Comparison of ENCODE assay signal across 14 cellular contexts in the genomic region with DNA sequence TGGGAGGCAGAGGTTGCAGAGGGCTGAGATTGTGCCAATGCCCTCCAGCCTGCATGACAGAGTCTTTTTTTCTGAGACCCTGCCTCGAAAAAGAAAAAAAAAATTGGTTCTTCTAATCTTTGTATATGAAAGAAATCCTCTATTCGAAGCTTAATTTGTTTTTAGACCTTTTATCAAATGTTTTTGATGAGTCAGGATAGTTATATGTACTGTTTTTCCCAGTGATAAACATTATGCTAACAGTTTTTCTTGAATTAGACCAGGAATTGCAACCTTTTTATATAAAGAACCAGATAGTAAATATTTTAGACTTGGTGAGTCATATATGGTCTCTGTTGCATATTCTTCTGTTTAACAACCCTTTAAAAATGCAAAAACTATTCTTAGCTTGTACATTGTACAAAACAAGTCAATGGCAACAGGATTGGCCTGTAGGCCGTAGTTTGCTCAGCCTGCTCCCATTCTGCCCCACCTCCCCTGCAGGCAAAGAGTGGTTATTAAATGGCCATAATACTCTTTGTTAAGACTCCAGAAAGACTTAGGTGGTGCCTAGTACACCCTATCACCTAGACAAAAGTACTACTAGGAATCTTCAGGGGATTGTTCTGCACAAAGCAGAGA. TPM values are rescaled to one million over a fixed set of nuclear protein-coding genes. Genes with fewer than 3 reads are reported as not detected.
DNase-seq lines count a peak whose midpoint lies in the region; TF ChIP-seq lines count a peak whose summit lies in the region.
"Had no signal": no experiment of that assay in that cellular context is flagged by ENCODE, and none has a peak within 500 bp of the region (broad histone marks: within the 10 kb centered on the region; RNA-seq: fewer than 3 reads in every experiment).

No MANE protein-coding gene starts in this region.

- peaks cover 15% of the 10 kb centered on the region for H3K4me1 Mint-ChIP-seq in activated T-cell treated with anti-CD3 and anti-CD28 coated beads, Interleukin-2, amount 50 U/mL, for 24 hours (ENCODE audit: low read depth)
- H3K4me1 Mint-ChIP-seq in T-helper 2 cell treated with Interferon-gamma antibody and Interleukin-4, amounts not matched to agents 5 μg/mL and 100 μg/mL, for 36 hours (ENCODE audit: low read depth), result peaks cover 8% of the 10 kb centered on the region

- H3K4me1 ChIP-seq in adipocyte (ENCODE audit: control insufficient read depth, insufficient read depth, low read length) (peaks cover 13% of the 10 kb centered on the region), skeletal muscle satellite cell (ENCODE audit: control insufficient read depth, insufficient read depth, low read length) (peaks cover 10% of the 10 kb centered on the region)

- H3K27me3 Mint-ChIP-seq in activated T-cell treated with anti-CD3 and anti-CD28 coated beads, Interleukin-2, amount 50 U/mL, for 24 hours, result no peaks in the 10 kb centered on the region
- no peaks in the 10 kb centered on the region for H3K27me3 Mint-ChIP-seq in T-helper 2 cell treated with Interferon-gamma antibody and Interleukin-4, amounts not matched to agents 5 μg/mL and 100 μg/mL, for 36 hours (ENCODE audit: low read depth)
- H3K27me3 Mint-ChIP-seq: CD8-positive, alpha-beta memory T cell had no signal

- no peak overlapping the region for H3K4me2 ChIP-seq in skeletal muscle satellite cell (ENCODE audit: low read length)

- H3K9me3 ChIP-seq in adipocyte (ENCODE audit: control insufficient read depth, low read length) (no peaks in the 10 kb centered on the region), skeletal muscle satellite cell (replicated peaks; ENCODE audit: low read length) (no peaks in the 10 kb centered on the region)
- H3K9me3 ChIP-seq: prostate gland, suprapubic skin had no signal

- H3K9ac ChIP-seq in adipocyte (ENCODE audit: low read length) (peak overlapping the region; percentile 33), skeletal muscle satellite cell (ENCODE audit: low read depth, low read length) (peak overlapping the region; percentile 17)

- no peaks in the 10 kb centered on the region for H3K9me3 Mint-ChIP-seq in activated T-cell treated with anti-CD3 and anti-CD28 coated beads, Interleukin-2, amount 50 U/mL, for 24 hours
- no peaks in the 10 kb centered on the region for H3K9me3 Mint-ChIP-seq in T-helper 2 cell treated with Interferon-gamma antibody and Interleukin-4, amounts not matched to agents 5 μg/mL and 100 μg/mL, for 36 hours
- H3K9me3 Mint-ChIP-seq: CD8-positive, alpha-beta memory T cell had no signal

- H3K4me3 Mint-ChIP-seq in activated T-cell treated with anti-CD3 and anti-CD28 coated beads, Interleukin-2, amount 50 U/mL, for 24 hours, result no peak overlapping the region
- no peak overlapping the region for H3K4me3 Mint-ChIP-seq in T-helper 2 cell treated with Interferon-gamma antibody and Interleukin-4, amounts not matched to agents 5 μg/mL and 100 μg/mL, for 36 hours
- H3K4me3 Mint-ChIP-seq: CD8-positive, alpha-beta memory T cell had no signal

- peaks cover 43% of the 10 kb centered on the region for H3K36me3 Mint-ChIP-seq in activated T-cell treated with anti-CD3 and anti-CD28 coated beads, Interleukin-2, amount 50 U/mL, for 24 hours (ENCODE audit: low read depth)
- H3K36me3 Mint-ChIP-seq in T-helper 2 cell treated with Interferon-gamma antibody and Interleukin-4, amounts not matched to agents 5 μg/mL and 100 μg/mL, for 36 hours (ENCODE audit: low read depth), result peaks cover 5% of the 10 kb centered on the region

- no peak overlapping the region for H3K27ac Mint-ChIP-seq in activated T-cell treated with anti-CD3 and anti-CD28 coated beads, Interleukin-2, amount 50 U/mL, for 24 hours
- H3K27ac Mint-ChIP-seq in T-helper 2 cell treated with Interferon-gamma antibody and Interleukin-4, amounts not matched to agents 5 μg/mL and 100 μg/mL, for 36 hours, result no peak overlapping the region

- H3K36me3 ChIP-seq in adipocyte (ENCODE audit: control insufficient read depth, insufficient read depth, low read length, severe bottlenecking), result peaks cover 3% of the 10 kb centered on the region
- no peaks in the 10 kb centered on the region for H3K36me3 ChIP-seq in skeletal muscle satellite cell (ENCODE audit: insufficient read depth, low read length)
- H3K36me3 ChIP-seq: cardiac muscle cell, prostate gland had no signal

- H3K27me3 ChIP-seq in adipocyte (replicated peaks; ENCODE audit: control insufficient read depth, insufficient read depth, low read length), result no peaks in the 10 kb centered on the region
- H3K27me3 ChIP-seq in skeletal muscle satellite cell (ENCODE audit: control insufficient read depth, insufficient read depth, low read length), result no peaks in the 10 kb centered on the region
- H3K27me3 ChIP-seq: cardiac muscle cell, suprapubic skin had no signal

- TF ChIP-seq CTCF in fibroblast of pulmonary artery (IDR thresholded peaks at IDR 0.05; ENCODE audit: low read length, missing control alignments), result no peak

- DNase-seq in GM04504 (ENCODE audit: low read depth) (peak; percentile 55), adipocyte (ENCODE audit: low read depth) (peak; percentile 75), fibroblast of pulmonary artery (ENCODE audit: low read depth) (peak; percentile 58), NCI-H2029 treated with DMSO at 0.1 percent for 48 hours (lab: John Stamatoyannopoulos, UW) (no peak)
- DNase-seq in activated T-cell treated with anti-CD3 and anti-CD28 coated beads, Interleukin-2, amount 50 U/mL, for 24 hours, result no peak
- DNase-seq in T-helper 2 cell treated with Interferon-gamma antibody and Interleukin-4, amounts not matched to agents 5 μg/mL and 100 μg/mL, for 36 hours (ENCODE audit: low spot score), result no peak
- DNase-seq: activated naive CD4-positive, alpha-beta T cell treated with Interleukin-2 at 50 U/mL for 16 hours; CD8-positive, alpha-beta memory T cell; hippocampal formation; left cardiac atrium had no signal

- H3K4me3 ChIP-seq in adipocyte (ENCODE audit: low read length) (no peak overlapping the region), fibroblast of pulmonary artery (replicated peaks; ENCODE audit: low read depth, low read length) (no peak overlapping the region), skeletal muscle satellite cell (ENCODE audit: low read length) (no peak overlapping the region)
- H3K4me3 ChIP-seq: cardiac muscle cell, prostate gland, suprapubic skin had no signal

RNA-seq across cellular contexts. Expression of a gene that starts 45.2 kb away (rescaled TPM):
- 25.3 and 26.4 TPM in 2 replicates for total RNA-seq in skeletal muscle satellite cell (2012; rRNA removed)

Comparison
In these comparisons a context has a peak if more than half of its experiments do, and no peak if none do; other contexts are left out.
1. DNase-seq: peak in GM04504 (single experiment), adipocyte (single experiment) and fibroblast of pulmonary artery (single experiment); none in activated T-cell treated with anti-CD3 and anti-CD28 coated beads, Interleukin-2, amount 50 U/mL, for 24 hours (single experiment), NCI-H2029 treated with DMSO at 0.1 percent for 48 hours (single experiment) and T-helper 2 cell treated with Interferon-gamma antibody and Interleukin-4, amounts not matched to agents 5 μg/mL and 100 μg/mL, for 36 hours (single experiment).